Comparison of ENCODE assay signal across 8 cellular contexts in the genomic region with DNA sequence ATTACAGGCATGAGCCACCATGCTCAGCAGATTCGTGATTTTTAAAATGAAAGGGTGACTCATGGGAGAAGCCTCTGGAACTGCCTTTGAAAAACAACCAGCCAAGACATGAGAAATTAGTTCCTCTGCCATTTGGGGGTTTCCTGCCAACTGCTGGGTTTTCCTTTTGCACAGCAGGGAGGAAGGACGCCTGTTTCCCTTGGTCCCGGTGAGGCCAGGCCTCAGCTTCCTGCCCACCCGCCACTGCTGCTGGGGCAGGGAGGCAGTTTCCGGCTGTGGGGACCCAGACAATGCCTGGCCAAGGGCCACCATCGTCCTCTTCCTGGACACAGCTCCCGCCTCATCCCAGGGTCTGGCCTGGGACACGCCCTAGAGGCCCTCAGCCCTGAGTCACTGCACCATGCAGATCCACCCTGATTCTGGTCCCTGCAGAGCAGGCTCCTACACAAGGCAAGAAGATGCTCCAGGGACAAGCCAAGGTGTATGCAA. TPM values are rescaled to one million over a fixed set of nuclear protein-coding genes. Genes with fewer than 3 reads are reported as not detected.
DNase-seq lines count a peak whose midpoint lies in the region; ATAC-seq and TF ChIP-seq lines count a peak whose summit lies in the region.

No MANE protein-coding gene starts in this region.

- POLR2A ChIA-PET in HCT116 (lab: Charles Lee) = no interaction called here

- DNase-seq in HCT116 (ENCODE audit: low read depth, low spot score) (peak; percentile 44), SW480 (ENCODE audit: low spot score) (peak; percentile 44), epithelial cell of prostate (ENCODE audit: low read depth, low spot score) (peak; percentile 46), omental fat pad (ENCODE audit: low spot score) (no peak), NCI-H1105 (lab: John Stamatoyannopoulos, UW) (no peak), DMS79 treated with DMSO at 0.1 percent for 48 hours (lab: John Stamatoyannopoulos, UW) (no peak), Karpas-422 (no peak), NCI-H128 (lab: John Stamatoyannopoulos, UW; ENCODE audit: unreplicated experiment) (no peak)

- intact Hi-C loops in HCT116 (cut with micrococcal nuclease) = no loop called here

- CTCF ChIA-PET in HCT116 (lab: Charles Lee) = interaction anchor here (1.5 kb wide), 1 partner anchor 10 kb away, joined by 6 read pairs; the partner anchor contains the start of gene PPM1F

- no peak for TF ChIP-seq RAD21 in HCT116 (IDR thresholded peaks at IDR 0.05; ENCODE audit: low read depth)

- RAD21 ChIA-PET in HCT116 (lab: Charles Lee; ENCODE audit: low non-redundant PET in 1 of 2, low total read pairs in 2 of 2, uncharacterized antibody in 2 of 2, unreplicated experiment in 2 of 2) = no interaction called here

- H3K36me3 ChIP-seq in HCT116 (ENCODE audit: control insufficient read depth in 1 of 2, insufficient read depth in 2 of 2, low read length in 2 of 2) (peaks cover 6 to 25% of the 10 kb centered on the region in 2 experiments; a peak in 3 of 4 replicates), Karpas-422 (ENCODE audit: insufficient read depth, low read length) (no peaks in the 10 kb centered on the region)

- peak overlapping the region; percentile 77 for H3K4me2 ChIP-seq in HCT116 (ENCODE audit: low read length)
- H3K4me2 ChIP-seq in Karpas-422 (ENCODE audit: low read depth, low read length, poor library complexity, severe bottlenecking) = no peak overlapping the region

- H3K9ac ChIP-seq in HCT116 (ENCODE audit: low read length) = peak overlapping the region; percentile 48
- no peak overlapping the region for H3K9ac ChIP-seq in Karpas-422 (ENCODE audit: low read length)

- H3K4me3 ChIP-seq in HCT116 (replicated peaks in 1 of 2; ENCODE audit: low read depth in 1 of 2, low read length in 2 of 2) (peak overlapping the region in 1 of 2 experiments; percentile 34; a peak in 2 of 4 replicates), Karpas-422 (ENCODE audit: low read length) (no peak overlapping the region)

- H3K4me1 ChIP-seq in HCT116 (ENCODE audit: control insufficient read depth in 1 of 2, insufficient read depth in 2 of 2, low read length in 2 of 2) (peaks cover 24 to 47% of the 10 kb centered on the region in 2 experiments), Karpas-422 (ENCODE audit: low read length) (peaks cover 18% of the 10 kb centered on the region)

- no peak for TF ChIP-seq CTCF in HCT116 (IDR thresholded peaks at IDR 0.05 in 2 of 3, conservative IDR thresholded peaks at IDR 0.05 in 1 of 3; ENCODE audit: borderline replicate concordance in 1 of 3, insufficient read depth in 1 of 3, low read depth in 2 of 3, low read length in 2 of 3)
- TF ChIP-seq CTCF in omental fat pad (IDR thresholded peaks at IDR 0.05) = no peak

- H3K27me3 ChIP-seq in HCT116 (ENCODE audit: insufficient read depth, low read length) = no peaks in the 10 kb centered on the region
- H3K27me3 ChIP-seq in Karpas-422 (ENCODE audit: low read length) = no peaks in the 10 kb centered on the region

- H3K9me2 ChIP-seq in HCT116 (ENCODE audit: insufficient read depth) = no peaks in the 10 kb centered on the region
- no peaks in the 10 kb centered on the region for H3K9me2 ChIP-seq in Karpas-422 (replicated peaks; ENCODE audit: insufficient read depth, low read length)

- no TSS peak for BruUV-seq in HCT116 (replicated peaks; lab: Mats Ljungman, UMichigan)

- H3K79me2 ChIP-seq in HCT116 (ENCODE audit: insufficient read depth, low read length) (peaks cover 2% of the 10 kb centered on the region; the same call in 1 of the 2 replicates), Karpas-422 (ENCODE audit: low read length) (no peaks in the 10 kb centered on the region)

- ATAC-seq in HCT116 (peak; percentile 41), omental fat pad (ENCODE audit: low FRiP score) (peak; percentile 47)

- H2AFZ ChIP-seq in HCT116 (ENCODE audit: low read depth, low read length, poor library complexity, severe bottlenecking) = no peak overlapping the region
- H2AFZ ChIP-seq in Karpas-422 (ENCODE audit: low read length) = no peak overlapping the region

- no peaks in the 10 kb centered on the region for H3K9me3 ChIP-seq in HCT116 (ENCODE audit: control insufficient read depth in 1 of 2, insufficient read depth in 1 of 2, low read depth in 1 of 2, low read length in 2 of 2)
- no peaks in the 10 kb centered on the region for H3K9me3 ChIP-seq in Karpas-422 (ENCODE audit: low read length)

- TF ChIP-seq POLR2A in HCT116 (IDR thresholded peaks at IDR 0.05; ENCODE audit: borderline replicate concordance, extremely low read depth, insufficient read depth, insufficient read length) = no peak

- H3K27ac ChIP-seq in HCT116 (ENCODE audit: low read depth, low read length) (peak overlapping the region; percentile 69), epithelial cell of prostate (peak overlapping the region; percentile 95), Karpas-422 (ENCODE audit: low read length) (no peak overlapping the region)

- H4K20me1 ChIP-seq in HCT116 (ENCODE audit: insufficient read depth) (no peaks in the 10 kb centered on the region), Karpas-422 (ENCODE audit: insufficient read depth, low read depth, low read length) (no peaks in the 10 kb centered on the region)

TF ChIP-seq in HCT116, 20 proteins besides CTCF, POLR2A, EP300 and RAD21:
- peak; percentile 35; the same call in 1 of the 2 replicates for TF ChIP-seq FOSL1 (IDR thresholded peaks at IDR 0.05; ENCODE audit: low read depth)
- TF ChIP-seq, protein P1, sequence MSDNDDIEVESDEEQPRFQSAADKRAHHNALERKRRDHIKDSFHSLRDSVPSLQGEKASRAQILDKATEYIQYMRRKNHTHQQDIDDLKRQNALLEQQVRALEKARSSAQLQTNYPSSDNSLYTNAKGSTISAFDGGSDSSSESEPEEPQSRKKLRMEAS (IDR thresholded peaks at IDR 0.05) = 0 out of 2 replicates have a peak, but pooled peaks have one; percentile 20
- no peak for TF ChIP-seq POLR2AphosphoS5 (IDR thresholded peaks at IDR 0.05; ENCODE audit: low read depth, low read length)

RNA-seq across cellular contexts. Expression of gene PPM1F, which starts 10.2 kb away (rescaled TPM):
- total RNA-seq in HCT116 (2021; ENCODE audit: unreplicated experiment) (27.3 TPM), omental fat pad (10 to 100 TPM; 22.9 to 67.3 (median 32.4) TPM)
- 12.7 and 13.1 TPM in 2 replicates for polyA plus RNA-seq in HCT116 (2012)
- 21.1 and 47.8 TPM in 2 replicates for total RNA-seq in Karpas-422 (2014; rRNA removed; shearing (Covaris generic); ENCODE audit: low replicate concordance)

RNA-seq across cellular contexts. Expression of gene TOP3B, which starts 40.1 kb away (rescaled TPM):
- 50.1 TPM for total RNA-seq in HCT116 (2021; ENCODE audit: unreplicated experiment)
- 33.1 and 36.8 TPM in 2 replicates for polyA plus RNA-seq in HCT116 (2012)
- 10 to 100 TPM; 17.5 to 45.4 (median 21.3) TPM for total RNA-seq in omental fat pad
- total RNA-seq in Karpas-422 (2014; rRNA removed; shearing (Covaris generic); ENCODE audit: low replicate concordance) = 38.1 and 72.9 TPM in 2 replicates

Comparison
In these comparisons a context has a peak if more than half of its experiments do, and no peak if none do; other contexts are left out.
1. DNase-seq: peak in HCT116 (single experiment), SW480 (single experiment) and epithelial cell of prostate (single experiment); none in omental fat pad (single experiment), NCI-H1105 (single experiment), DMS79 treated with DMSO at 0.1 percent for 48 hours (single experiment), Karpas-422 (single experiment) and NCI-H128 (single experiment).